In genomic region chr6:38319259-38320255, GRCh38 we compare ENCODE assay signal across 1 cellular context.
TF ChIP-seq lines count a peak whose summit lies in the region.

No MANE protein-coding gene starts in this region.

TF ChIP-seq in neural cell, 6 proteins besides CTCF, POLR2A, EP300 and RAD21 (continued from another document):
- no peak for TF ChIP-seq SMC3 (conservative IDR thresholded peaks at IDR 0.05; ENCODE audit: poor library complexity)
